In the genomic region with DNA sequence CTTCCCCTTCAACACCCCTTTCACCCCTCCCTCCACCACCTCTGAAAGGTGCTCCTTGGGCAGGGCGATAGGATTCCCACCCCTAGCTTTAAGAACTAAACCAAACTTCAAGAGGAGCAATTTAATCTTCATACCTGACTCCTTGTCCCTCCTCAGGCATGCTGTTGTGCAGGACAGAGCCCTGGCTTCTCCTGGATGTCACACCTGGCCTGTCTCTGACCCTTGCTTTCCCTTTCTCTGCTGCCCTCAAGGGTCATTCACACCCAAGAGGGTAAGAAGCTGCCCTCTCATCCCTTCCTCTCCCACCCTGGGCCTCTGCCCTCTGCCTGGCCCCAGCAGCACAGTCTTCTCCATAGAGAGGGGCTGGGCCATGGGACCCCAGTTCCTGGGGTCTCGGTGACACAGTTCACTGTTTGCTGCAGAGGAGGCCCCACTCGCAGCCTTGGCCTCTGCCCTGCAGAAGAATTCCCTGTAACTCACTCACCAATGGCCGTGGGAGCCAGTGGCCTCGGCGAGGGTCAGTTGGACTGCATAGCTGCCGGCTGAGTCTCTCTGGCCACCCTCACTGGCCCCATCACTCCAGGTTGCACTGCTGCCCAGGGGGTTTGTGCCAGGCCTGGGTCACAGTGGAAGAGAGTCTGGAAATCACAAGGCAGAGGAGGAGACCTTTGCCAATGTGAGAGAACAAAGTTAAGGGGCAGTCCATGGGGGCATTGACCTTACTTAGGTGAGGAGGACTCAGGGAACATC, we compare ENCODE assay signal across 15 cellular contexts. TPM values are rescaled to one million over a fixed set of nuclear protein-coding genes. Genes with fewer than 3 reads are reported as not detected.
DNase-seq lines count a peak whose midpoint lies in the region; ATAC-seq and TF ChIP-seq lines count a peak whose summit lies in the region.
"Had no signal": no experiment of that assay in that cellular context is flagged by ENCODE, and none has a peak within 500 bp of the region (broad histone marks: within the 10 kb centered on the region; RNA-seq: fewer than 3 reads in every experiment).

No MANE protein-coding gene starts in this region.

- H3K9me2 ChIP-seq in OCI-LY7 (ENCODE audit: insufficient read depth, low read length), result no peaks in the 10 kb centered on the region

- POLR2A ChIA-PET in OCI-LY7 (lab: Charles Lee), result interaction anchor here (1.0 kb wide), 1 partner anchor 333 kb away, joined by 4 read pairs; no protein-coding TSS in a partner anchor

- intact Hi-C loops in dendritic cell treated with granulocyte-macrophage colony-stimulating factor and Interleukin-4, amounts not matched to agents 40 ng/mL and 50 ng/mL, for 4 days (cut with micrococcal nuclease), result no loop called here
- intact Hi-C loops in left colon (cut with DNase I, micrococcal nuclease), result no loop called here
- intact Hi-C loops in OCI-LY7 (cut with micrococcal nuclease; ENCODE audit: unreplicated experiment), result no loop called here

- no peaks in the 10 kb centered on the region for H3K36me3 ChIP-seq in OCI-LY7 (ENCODE audit: insufficient read depth, low read length)
- H3K36me3 ChIP-seq: BE2C had no signal

- no peak for TF ChIP-seq CTCF in progenitor cell of endocrine pancreas (IDR thresholded peaks at IDR 0.05; ENCODE audit: unreplicated experiment)
- TF ChIP-seq CTCF in OCI-LY7 (conservative IDR thresholded peaks at IDR 0.05; ENCODE audit: low read length), result no peak

- H3K4me1 Mint-ChIP-seq in dendritic cell treated with granulocyte-macrophage colony-stimulating factor and Interleukin-4, amounts not matched to agents 40 ng/mL and 50 ng/mL, for 4 days (ENCODE audit: low read depth), result peaks cover 17% of the 10 kb centered on the region
- H3K4me1 Mint-ChIP-seq in progenitor cell of endocrine pancreas (ENCODE audit: low read depth), result no peaks in the 10 kb centered on the region
- H3K4me1 Mint-ChIP-seq: IgD-negative memory B cell had no signal

- H3K4me3 Mint-ChIP-seq in dendritic cell treated with granulocyte-macrophage colony-stimulating factor and Interleukin-4, amounts not matched to agents 40 ng/mL and 50 ng/mL, for 4 days, result peak overlapping the region; percentile 45
- no peak overlapping the region for H3K4me3 Mint-ChIP-seq in progenitor cell of endocrine pancreas (ENCODE audit: low read depth)
- H3K4me3 Mint-ChIP-seq: CD8-positive, alpha-beta T cell; IgD-negative memory B cell had no signal

- DNase-seq in left colon (no peak), progenitor cell of endocrine pancreas (ENCODE audit: low spot score, unreplicated experiment) (no peak), NCI-H2029 treated with DMSO at 0.1 percent for 48 hours (lab: John Stamatoyannopoulos, UW) (no peak), OCI-LY7 (ENCODE audit: low spot score) (no peak)
- DNase-seq: BE2C; CD8-positive, alpha-beta T cell; COR-L47; DND-41; GDM1; H7 had no signal

- CTCF ChIA-PET in OCI-LY7 (lab: Charles Lee; ENCODE audit: unreplicated experiment), result no interaction called here

- peaks cover 54% of the 10 kb centered on the region for H3K36me3 Mint-ChIP-seq in dendritic cell treated with granulocyte-macrophage colony-stimulating factor and Interleukin-4, amounts not matched to agents 40 ng/mL and 50 ng/mL, for 4 days (ENCODE audit: low read depth)
- H3K36me3 Mint-ChIP-seq in progenitor cell of endocrine pancreas (ENCODE audit: insufficient read depth), result peaks cover 3% of the 10 kb centered on the region

- no TSS peak for BruUV-seq in OCI-LY7 (replicated peaks; lab: Mats Ljungman, UMichigan)

- H3K79me2 ChIP-seq in OCI-LY7 (ENCODE audit: insufficient read depth, low read depth, low read length), result no peaks in the 10 kb centered on the region

- H3K4me1 ChIP-seq in OCI-LY7 (ENCODE audit: insufficient read depth, low read length, poor library complexity, severe bottlenecking), result no peaks in the 10 kb centered on the region
- H3K4me1 ChIP-seq: A549, BE2C had no signal

- no peak overlapping the region for H2AFZ ChIP-seq in OCI-LY7 (ENCODE audit: low read length)

- H3K4me3 ChIP-seq in OCI-LY7 (ENCODE audit: low read depth, low read length, poor library complexity, severe bottlenecking), result no peak overlapping the region
- H3K4me3 ChIP-seq: A549 had no signal

- ATAC-seq in left colon, result peak; percentile 3
- ATAC-seq in GM18907 (IDR thresholded peaks at IDR 0.05; ENCODE audit: unreplicated experiment), result no peak
- ATAC-seq: CD8-positive, alpha-beta T cell had no signal

- no peaks in the 10 kb centered on the region for H3K27me3 Mint-ChIP-seq in dendritic cell treated with granulocyte-macrophage colony-stimulating factor and Interleukin-4, amounts not matched to agents 40 ng/mL and 50 ng/mL, for 4 days
- peaks cover under 1% of the 10 kb centered on the region for H3K27me3 Mint-ChIP-seq in progenitor cell of endocrine pancreas
- H3K27me3 Mint-ChIP-seq: IgD-negative memory B cell had no signal

- H3K9me3 ChIP-seq in OCI-LY7 (ENCODE audit: low read length), result no peaks in the 10 kb centered on the region
- H3K9me3 ChIP-seq: A549, BE2C had no signal

- H3K4me2 ChIP-seq in OCI-LY7 (ENCODE audit: low read length), result no peak overlapping the region
- H3K4me2 ChIP-seq: A549 had no signal

- H4K20me1 ChIP-seq in OCI-LY7 (ENCODE audit: insufficient read depth, low read length), result no peaks in the 10 kb centered on the region

- H3K27ac Mint-ChIP-seq in dendritic cell treated with granulocyte-macrophage colony-stimulating factor and Interleukin-4, amounts not matched to agents 40 ng/mL and 50 ng/mL, for 4 days, result peak overlapping the region; percentile 35
- H3K27ac Mint-ChIP-seq in progenitor cell of endocrine pancreas, result peak overlapping the region; percentile 38
- H3K27ac Mint-ChIP-seq: CD8-positive, alpha-beta T cell; IgD-negative memory B cell had no signal

- no peaks in the 10 kb centered on the region for H3K9me3 Mint-ChIP-seq in dendritic cell treated with granulocyte-macrophage colony-stimulating factor and Interleukin-4, amounts not matched to agents 40 ng/mL and 50 ng/mL, for 4 days
- H3K9me3 Mint-ChIP-seq in progenitor cell of endocrine pancreas (ENCODE audit: low read depth), result no peaks in the 10 kb centered on the region
- H3K9me3 Mint-ChIP-seq: CD8-positive, alpha-beta T cell; IgD-negative memory B cell had no signal

- no peak overlapping the region for H3K27ac ChIP-seq in OCI-LY7 (ENCODE audit: low read depth, low read length, poor library complexity, severe bottlenecking)
- H3K27ac ChIP-seq: A549, C4-2B had no signal

RNA-seq across cellular contexts. Expression of a gene that starts 28.4 kb away (rescaled TPM):
- total RNA-seq in left colon (1 to 10 TPM in 1 of 2 donors, under 1 TPM in 1; 0.58 to 1.7 TPM), progenitor cell of endocrine pancreas (0.55 and 0.62 TPM in 2 replicates), OCI-LY7 (2022) (0.06 TPM in 1 of 2 replicates, not detected in the other)
- total RNA-seq in OCI-LY7 (2014; rRNA removed; shearing (Covaris generic)), result not detected in 2 replicates

RNA-seq across cellular contexts. Expression of a gene that starts 47.0 kb away (rescaled TPM):
- total RNA-seq in left colon, result 100 to 1,000 TPM; 254 to 280 TPM
- total RNA-seq in progenitor cell of endocrine pancreas, result 215 and 221 TPM in 2 replicates
- total RNA-seq in OCI-LY7 (2014; rRNA removed; shearing (Covaris generic)), result 8.4 and 9.8 TPM in 2 replicates
- 19.5 and 23.6 TPM in 2 replicates for total RNA-seq in OCI-LY7 (2022)
